26 cellular contexts compared by ENCODE assay signal in the genomic region with DNA sequence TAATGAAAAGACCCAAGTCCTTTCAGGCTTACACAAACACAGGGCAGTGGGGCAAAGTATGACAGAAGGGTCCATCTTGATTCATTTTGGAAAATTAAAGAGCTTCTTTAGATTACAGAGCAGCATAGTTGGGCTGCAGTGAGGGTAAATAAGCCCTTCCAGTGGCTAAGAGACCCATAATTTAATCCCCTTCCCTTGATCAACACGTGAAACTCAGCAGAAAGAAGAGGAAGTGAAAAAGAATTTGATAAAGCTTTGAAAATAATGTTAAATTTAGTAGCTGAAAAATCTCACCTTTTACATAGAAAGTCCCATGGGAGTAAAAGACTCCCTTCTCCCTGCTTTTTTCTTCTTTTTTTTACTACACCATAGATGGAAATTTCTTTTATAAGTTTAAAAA.
"Had no signal": no experiment of that assay in that cellular context is flagged by ENCODE, and none has a peak within 500 bp of the region (broad histone marks: within the 10 kb centered on the region; RNA-seq: fewer than 3 reads in every experiment).

No MANE protein-coding gene starts in this region.

- H3K27me3 ChIP-seq: esophagus squamous epithelium, ovary, sigmoid colon, stomach, thyroid gland, upper lobe of left lung had no signal

- H3K4me1 Mint-ChIP-seq: immature natural killer cell; naive thymus-derived CD8-positive, alpha-beta T cell; nephron progenitor cell; stimulated activated effector memory CD8-positive, alpha-beta T cell treated with anti-CD3 and anti-CD28 coated beads, Interleukin-12 subunit alpha, Interleukin-12 subunit beta, amount 100 ng/mL, for 72 hours had no signal

- H3K9me3 Mint-ChIP-seq: nephron progenitor cell; stimulated activated effector memory CD8-positive, alpha-beta T cell treated with anti-CD3 and anti-CD28 coated beads, Interleukin-12 subunit alpha, Interleukin-12 subunit beta, amount 100 ng/mL, for 72 hours had no signal

- H3K27ac ChIP-seq: esophagus squamous epithelium, lower lobe of right lung, ovary, psoas muscle, sigmoid colon, stomach, thyroid gland, upper lobe of left lung had no signal

- H3K9me3 ChIP-seq: esophagus squamous epithelium, lower lobe of right lung, ovary, psoas muscle, sigmoid colon, stomach, thyroid gland, upper lobe of left lung had no signal

- H3K36me3 ChIP-seq: esophagus squamous epithelium, lower lobe of right lung, ovary, thyroid gland, upper lobe of left lung had no signal

- H3K4me1 ChIP-seq: esophagus squamous epithelium, lower lobe of right lung, psoas muscle, sigmoid colon, stomach, thyroid gland, upper lobe of left lung had no signal

- H3K4me3 ChIP-seq: esophagus squamous epithelium, lower lobe of right lung, ovary, psoas muscle, sigmoid colon, stomach, thyroid gland, upper lobe of left lung had no signal

- DNase-seq: cortex of kidney; effector memory CD8-positive, alpha-beta T cell; erythroblast; esophagus squamous epithelium; foreskin melanocyte; hypothalamus; immature natural killer cell; islet precursor cell; kidney glomerular epithelial cell; left ventricle myocardium superior; lower lobe of right lung; naive thymus-derived CD8-positive, alpha-beta T cell; nephron progenitor cell; nucleus accumbens; ovary; posterior cingulate gyrus; psoas muscle; right cardiac atrium; sigmoid colon; stimulated activated CD4-positive, alpha-beta T cell treated with anti-CD3 and anti-CD28 coated beads, Interleukin-2, amount 100 ng/mL, for 24 hours; stimulated activated CD4-positive, alpha-beta T cell treated with anti-CD3 and anti-CD28 coated beads, Interleukin-4, amount 100 ng/mL, for 24 hours; stimulated activated naive CD4-positive, alpha-beta T cell treated with Interleukin-2 at 50 U/mL for 16 hours; stomach; thyroid gland; upper lobe of left lung had no signal

- ATAC-seq: effector memory CD8-positive, alpha-beta T cell; left ventricle myocardium superior; lower lobe of right lung; naive thymus-derived CD8-positive, alpha-beta T cell; psoas muscle; right cardiac atrium; stimulated activated effector memory CD8-positive, alpha-beta T cell treated with anti-CD3 and anti-CD28 coated beads, Interleukin-12 subunit alpha, Interleukin-12 subunit beta, amount 100 ng/mL, for 72 hours had no signal

- H3K4me3 Mint-ChIP-seq: effector memory CD8-positive, alpha-beta T cell; immature natural killer cell; naive thymus-derived CD8-positive, alpha-beta T cell; nephron progenitor cell; stimulated activated effector memory CD8-positive, alpha-beta T cell treated with anti-CD3 and anti-CD28 coated beads, Interleukin-12 subunit alpha, Interleukin-12 subunit beta, amount 100 ng/mL, for 72 hours had no signal

- H3K27ac Mint-ChIP-seq: effector memory CD8-positive, alpha-beta T cell; immature natural killer cell; naive thymus-derived CD8-positive, alpha-beta T cell; stimulated activated effector memory CD8-positive, alpha-beta T cell treated with anti-CD3 and anti-CD28 coated beads, Interleukin-12 subunit alpha, Interleukin-12 subunit beta, amount 100 ng/mL, for 72 hours had no signal

- H3K36me3 Mint-ChIP-seq: immature natural killer cell; naive thymus-derived CD8-positive, alpha-beta T cell; stimulated activated effector memory CD8-positive, alpha-beta T cell treated with anti-CD3 and anti-CD28 coated beads, Interleukin-12 subunit alpha, Interleukin-12 subunit beta, amount 100 ng/mL, for 72 hours had no signal
